Comparison of ENCODE assay signal across 17 cellular contexts in genomic region chr17:43860927-43861622, GRCh38. TPM values are rescaled to one million over a fixed set of nuclear protein-coding genes. Genes with fewer than 3 reads are reported as not detected.
DNase-seq lines count a peak whose midpoint lies in the region; ATAC-seq, FAIRE-seq and TF ChIP-seq lines count a peak whose summit lies in the region.
"Had no signal": no experiment of that assay in that cellular context is flagged by ENCODE, and none has a peak within 500 bp of the region (broad histone marks: within the 10 kb centered on the region; RNA-seq: fewer than 3 reads in every experiment).

No MANE protein-coding gene starts in this region.

- CTCF ChIA-PET in HEK293 (lab: Yijun Ruan, JAX): interaction anchor here (0.6 to 2.7 kb wide), 4 partner anchors 13 to 95 kb away, joined by 3 to 15 read pairs (median 6); partner anchors contain the start of gene CD300LG
- CTCF ChIA-PET in GM12878 (lab: Yijun Ruan, JAX): interaction anchor here (1.0 kb wide), 1 partner anchor 16 kb away, joined by 3 read pairs; no protein-coding TSS in a partner anchor

- H3K9me3 Mint-ChIP-seq in chondrocyte (ENCODE audit: low read depth): no peaks in the 10 kb centered on the region
- H3K9me3 Mint-ChIP-seq: stimulated activated memory B cell treated with anti-CD40 and anti-IgM and Interleukin-4, amounts not matched to agents 10 μg/mL and 1 μg/mL and 100 μg/mL, for 72 hours had no signal

- FAIRE-seq in GM12878 (lab: Jason Lieb, UNC) (no peak), kidney (lab: Jason Lieb, UNC) (no peak), HTR-8/SVneo (lab: Jason Lieb, UNC) (no peak)

- TF ChIP-seq POLR2A in GM12878 (IDR thresholded peaks at IDR 0.05; ENCODE audit: low read depth, low read length) (no peak), stomach (IDR thresholded peaks at IDR 0.05) (no peak)

- SMC1A ChIA-PET in GM12878 (lab: Charles Lee; ENCODE audit: uncharacterized antibody, unreplicated experiment): no interaction called here

- no peak for ATAC-seq in GM12878
- no peak for ATAC-seq in HG02763 (IDR thresholded peaks at IDR 0.05; ENCODE audit: unreplicated experiment)
- ATAC-seq: activated CD8-positive, alpha-beta T cell treated with anti-CD3 and anti-CD28 coated beads, Interleukin-2, amount 10 ng/mL, durations not matched to agents 7 days and 5 days; stimulated activated memory B cell treated with anti-CD40 and anti-IgM and Interleukin-4, amounts not matched to agents 10 μg/mL and 1 μg/mL and 100 μg/mL, for 72 hours had no signal

- RAD21 ChIA-PET in GM12878 (lab: Charles Lee; ENCODE audit: unreplicated experiment): no interaction called here

- H3K9ac ChIP-seq in GM12878 (ENCODE audit: control insufficient read depth, insufficient read depth, low read length): no peak overlapping the region
- H3K9ac ChIP-seq in kidney (ENCODE audit: low read length in 2 of 2): no peak overlapping the region

- no peak for DNase-seq in GM12878 (ENCODE audit: low read depth, low spot score)
- peak; percentile 68 for DNase-seq in kidney
- no peak for DNase-seq in stomach
- no peak for DNase-seq in chondrocyte (ENCODE audit: low spot score)
- no peak for DNase-seq in HTR-8/SVneo (ENCODE audit: insufficient read length, low spot score)
- DNase-seq in osteoblast (ENCODE audit: insufficient read length, low spot score, missing footprints): no peak
- DNase-seq: activated CD8-positive, alpha-beta T cell treated with anti-CD3 and anti-CD28 coated beads, Interleukin-2, amount 10 ng/mL, durations not matched to agents 7 days and 5 days; DMS153; NCI-H2081; NCI-H69 had no signal

- no peak for TF ChIP-seq RAD21 in GM12878 (IDR thresholded peaks at IDR 0.05; ENCODE audit: insufficient read depth, low read depth, low read length)

- H3K27me3 ChIP-seq in GM12878 (replicated peaks in 1 of 2; ENCODE audit: control insufficient read depth in 2 of 2, insufficient read depth in 2 of 2, low read length in 1 of 2) (no peaks in the 10 kb centered on the region; a peak in 2 of 4 replicates), stomach (peaks cover 0 to 27% (median 0%) of the 10 kb centered on the region in 3 donors), osteoblast (ENCODE audit: insufficient read depth, low read length) (peaks cover 66% of the 10 kb centered on the region)

- 15% methylated on average over 9 of the region's 9 CpGs for WGBS in GM12878 (ENCODE audit: insufficient coverage, insufficient replicate concordance, low lambda C conversion rate, missing lambda C conversion rate)
- 63 to 73% (median 70%) methylated on average over 9 of the region's 9 CpGs for WGBS in stomach, 5 donors

- peaks cover 6% of the 10 kb centered on the region for H3K4me1 Mint-ChIP-seq in chondrocyte (ENCODE audit: low read depth)

- no peaks in the 10 kb centered on the region for H3K36me3 ChIP-seq in HEK293 (ENCODE audit: control insufficient read depth in 2 of 2, insufficient read depth in 1 of 2, low read length in 2 of 2)
- no peaks in the 10 kb centered on the region for H3K36me3 ChIP-seq in GM12878 (ENCODE audit: control insufficient read depth in 2 of 2, insufficient read depth in 2 of 2, low read length in 1 of 2)
- H3K36me3 ChIP-seq in kidney (ENCODE audit: control insufficient read depth in 1 of 2, insufficient read depth in 2 of 2, low read length in 2 of 2): no peaks in the 10 kb centered on the region
- no peaks in the 10 kb centered on the region for H3K36me3 ChIP-seq in stomach
- H3K36me3 ChIP-seq in osteoblast (ENCODE audit: insufficient read depth, low read length): no peaks in the 10 kb centered on the region
- H3K36me3 ChIP-seq: adrenal gland had no signal

- intact Hi-C loops in GM12878 (cut with micrococcal nuclease; ENCODE audit: unreplicated experiment): no loop called here
- intact Hi-C loops in kidney (cut with DNase I): no loop called here
- intact Hi-C loops in stomach (cut with DNase I; ENCODE audit: low total_unique reads): no loop called here

- H3K4me1 ChIP-seq in HEK293 (ENCODE audit: control insufficient read depth, insufficient read depth, low read length): no peaks in the 10 kb centered on the region
- H3K4me1 ChIP-seq in GM12878 (ENCODE audit: control insufficient read depth, insufficient read depth, low read length): no peaks in the 10 kb centered on the region
- peaks cover 0 to 2% of the 10 kb centered on the region in 2 donors for H3K4me1 ChIP-seq in kidney (ENCODE audit: control insufficient read depth in 1 of 2, insufficient read depth in 1 of 2, low read depth in 1 of 2, low read length in 2 of 2)
- no peaks in the 10 kb centered on the region for H3K4me1 ChIP-seq in stomach
- no peaks in the 10 kb centered on the region for H3K4me1 ChIP-seq in osteoblast (ENCODE audit: insufficient read depth, low read length)

- H3K27me3 Mint-ChIP-seq in chondrocyte (ENCODE audit: low read depth): peaks cover 3% of the 10 kb centered on the region

- no peak for TF ChIP-seq CTCF in HEK293 (tag by site-specific recombination; IDR thresholded peaks at IDR 0.05)
- TF ChIP-seq CTCF in GM12878 (IDR thresholded peaks at IDR 0.05 in 2 of 3, conservative IDR thresholded peaks at IDR 0.05 in 1 of 3; ENCODE audit: control insufficient read depth in 2 of 3, extremely low read depth in 1 of 3, insufficient read depth in 1 of 3, low read depth in 3 of 3, low read length in 3 of 3): no peak
- TF ChIP-seq CTCF in kidney (IDR thresholded peaks at IDR 0.05; ENCODE audit: borderline replicate concordance, extremely low read depth, insufficient read depth): no peak
- TF ChIP-seq CTCF in stomach (IDR thresholded peaks at IDR 0.05): no peak
- no peak for TF ChIP-seq CTCF in chondrocyte (IDR thresholded peaks at IDR 0.05)
- TF ChIP-seq CTCF in osteoblast (IDR thresholded peaks at IDR 0.05; ENCODE audit: extremely low read depth, low read depth, low read length): no peak

- in situ Hi-C loops in GM12878 (cut with MboI): no loop called here

- no peak overlapping the region for H3K4me3 Mint-ChIP-seq in chondrocyte (ENCODE audit: unreplicated experiment)
- H3K4me3 Mint-ChIP-seq: activated CD8-positive, alpha-beta T cell treated with anti-CD3 and anti-CD28 coated beads, Interleukin-2, amount 10 ng/mL, durations not matched to agents 7 days and 5 days; stimulated activated memory B cell treated with anti-CD40 and anti-IgM and Interleukin-4, amounts not matched to agents 10 μg/mL and 1 μg/mL and 100 μg/mL, for 72 hours had no signal

- H3K9me3 ChIP-seq in HEK293 (ENCODE audit: control insufficient read depth, insufficient read depth, low read depth, low read length) (no peaks in the 10 kb centered on the region), GM12878 (replicated peaks; ENCODE audit: control insufficient read depth, insufficient read depth, low read length) (no peaks in the 10 kb centered on the region), kidney (ENCODE audit: control insufficient read depth in 1 of 2, low read length in 2 of 2) (no peaks in the 10 kb centered on the region), stomach (peaks cover 0 to 9% (median 4%) of the 10 kb centered on the region in 4 donors), osteoblast (ENCODE audit: low read depth, low read length) (no peaks in the 10 kb centered on the region)
- H3K9me3 ChIP-seq: adrenal gland had no signal

- no peak for TF ChIP-seq EP300 in GM12878 (IDR thresholded peaks at IDR 0.05; ENCODE audit: borderline replicate concordance in 1 of 2, control insufficient read depth in 1 of 2, low read depth in 2 of 2, low read length in 2 of 2)
- no peak for TF ChIP-seq EP300 in stomach (IDR thresholded peaks at IDR 0.05)

- H2AFZ ChIP-seq in GM12878 (ENCODE audit: control insufficient read depth, low read depth, low read length) (no peak overlapping the region), osteoblast (ENCODE audit: low read length) (no peak overlapping the region)

- H3K4me3 ChIP-seq in HEK293 (ENCODE audit: low read depth, low read length): no peak overlapping the region
- H3K4me3 ChIP-seq in GM12878: no peak overlapping the region
- no peak overlapping the region for H3K4me3 ChIP-seq in kidney (ENCODE audit: low read length in 2 of 2)
- no peak overlapping the region for H3K4me3 ChIP-seq in stomach
- H3K4me3 ChIP-seq in osteoblast (ENCODE audit: insufficient read depth, low read length): no peak overlapping the region
- H3K4me3 ChIP-seq: adrenal gland, smooth muscle cell had no signal

- no peaks in the 10 kb centered on the region for H3K79me2 ChIP-seq in GM12878 (ENCODE audit: control insufficient read depth, insufficient read depth, low read length)
- H3K79me2 ChIP-seq in osteoblast (ENCODE audit: insufficient read depth, low read length): no peaks in the 10 kb centered on the region

- BruUV-seq in GM12878 (replicated peaks; lab: Mats Ljungman, UMichigan): no TSS peak

- H3K4me2 ChIP-seq in GM12878 (ENCODE audit: control insufficient read depth, insufficient read depth) (no peak overlapping the region), osteoblast (ENCODE audit: insufficient read depth, low read length) (no peak overlapping the region)
- H3K4me2 ChIP-seq: smooth muscle cell had no signal

- no peak overlapping the region for H3K27ac Mint-ChIP-seq in chondrocyte (ENCODE audit: unreplicated experiment)
- H3K27ac Mint-ChIP-seq: activated CD8-positive, alpha-beta T cell treated with anti-CD3 and anti-CD28 coated beads, Interleukin-2, amount 10 ng/mL, durations not matched to agents 7 days and 5 days; stimulated activated memory B cell treated with anti-CD40 and anti-IgM and Interleukin-4, amounts not matched to agents 10 μg/mL and 1 μg/mL and 100 μg/mL, for 72 hours had no signal

- H3K36me3 Mint-ChIP-seq in chondrocyte (ENCODE audit: low read depth): no peaks in the 10 kb centered on the region
- H3K36me3 Mint-ChIP-seq: stimulated activated memory B cell treated with anti-CD40 and anti-IgM and Interleukin-4, amounts not matched to agents 10 μg/mL and 1 μg/mL and 100 μg/mL, for 72 hours had no signal

- POLR2A ChIA-PET in HEK293 (lab: Yijun Ruan, JAX) (interaction anchor here (0.6 kb wide), 1 partner anchor 313 kb away, joined by 4 read pairs; no protein-coding TSS in a partner anchor), GM12878 (lab: Charles Lee) (no interaction called here)

- H4K20me1 ChIP-seq in GM12878 (ENCODE audit: control insufficient read depth, insufficient read depth) (no peaks in the 10 kb centered on the region), osteoblast (ENCODE audit: insufficient read depth, low read length) (no peaks in the 10 kb centered on the region)

- H3K27ac ChIP-seq in HEK293 (ENCODE audit: extremely low read depth, low read depth, low read length): no peak overlapping the region
- no peak overlapping the region for H3K27ac ChIP-seq in GM12878 (ENCODE audit: control insufficient read depth, insufficient read depth)
- H3K27ac ChIP-seq in kidney (ENCODE audit: low read depth in 2 of 2, low read length in 2 of 2): peak overlapping the region in 1 of 2 donors; percentile 14
- peak overlapping the region in 3 of 5 donors; percentile 4 to 24 (median 23) for H3K27ac ChIP-seq in stomach
- H3K27ac ChIP-seq in osteoblast (ENCODE audit: low read depth, low read length): no peak overlapping the region
- H3K27ac ChIP-seq: epithelial cell of prostate, VCaP had no signal

RNA-seq across cellular contexts. Expression of gene CD300LG, which starts 14.1 kb away (rescaled TPM):
- total RNA-seq in GM12878 (2013; cell fraction: nucleolus; rRNA removed): not detected in 2 replicates
- total RNA-seq in GM12878 (2014; rRNA removed) (not detected in 2 replicates), GM12878 (2014; rRNA removed; fragmentation: Illumina TruSeq; extraction: Trizol) (not detected in 2 replicates), GM12878 (2021) (not detected in 2 replicates), kidney (1.2 TPM), stomach (1 to 10 TPM in 2 of 5 donors, under 1 TPM in 2, not detected in 1; 0.29 to 3.7 (median 1.5) TPM), chondrocyte (0.15 TPM in 1 of 3 replicates, not detected in the others), osteoblast (not detected in 2 replicates)
- not detected for polyA plus RNA-seq in GM12878 (2011; ENCODE audit: low read depth)
- polyA plus RNA-seq in GM12878 (2011; rRNA removed) (not detected in 2 replicates), GM12878 (2014; fragmentation: Illumina TruSeq; extraction: Trizol) (not detected in 2 replicates), GM12878 (2014; fragmentation: Nextera tagmentation; extraction: Ambion mirVana) (not detected), GM12878 (2014; rRNA removed) (not detected in 2 replicates), GM12878 (2016; fragmentation: Nextera tagmentation; extraction: Ambion mirVana) (not detected), kidney (ENCODE audit: insufficient read depth, low read depth, low replicate concordance) (3.1 TPM), stomach (1 to 10 TPM in 1 of 3 donors, under 1 TPM in 2; 0.37 to 1.1 (median 0.92) TPM)
- 0.01 TPM in 1 of 2 replicates, not detected in the other for polyA plus RNA-seq in GM12878 (2011; cell fraction: cytosol; rRNA removed)
- polyA plus RNA-seq in GM12878 (2011; cell fraction: nucleus; rRNA removed): not detected in 2 replicates
- polyA plus RNA-seq in GM12878 (2012): not detected in 2 replicates
- polyA minus RNA-seq in GM12878 (2011; rRNA and poly(A)+ RNA removed): not detected in 2 replicates
- polyA minus RNA-seq in GM12878 (2011; cell fraction: cytosol; rRNA and poly(A)+ RNA removed): not detected in 2 replicates
- not detected in 2 replicates for polyA minus RNA-seq in GM12878 (2011; cell fraction: nucleus; rRNA and poly(A)+ RNA removed)
- total RNA-seq: activated CD8-positive, alpha-beta T cell treated with anti-CD3 and anti-CD28 coated beads, Interleukin-2, amount 10 ng/mL, durations not matched to agents 7 days and 5 days; smooth muscle cell had no signal
- polyA plus RNA-seq: smooth muscle cell had no signal

RNA-seq across cellular contexts. Expression of gene MPP3, which starts 28.1 kb away (rescaled TPM):
- total RNA-seq in GM12878 (2013; cell fraction: nucleolus; rRNA removed): not detected in 2 replicates
- total RNA-seq in GM12878 (2014; rRNA removed) (not detected in 2 replicates), GM12878 (2014; rRNA removed; fragmentation: Illumina TruSeq; extraction: Trizol) (not detected in 2 replicates), GM12878 (2021) (0.13 TPM in 1 of 2 replicates, not detected in the other), kidney (5.8 TPM), stomach (10 to 100 TPM in 4 of 5 donors, 1 to 10 TPM in 1; 7.2 to 22.8 (median 17.4) TPM), chondrocyte (13.3 to 15.6 TPM (median 14.4 TPM) in 3 replicates), osteoblast (6.2 and 7.1 TPM in 2 replicates)
- polyA plus RNA-seq in GM12878 (2011; ENCODE audit: low read depth): not detected
- polyA plus RNA-seq in GM12878 (2011; rRNA removed) (not detected in 2 replicates), GM12878 (2014; fragmentation: Illumina TruSeq; extraction: Trizol) (not detected in 2 replicates), GM12878 (2014; fragmentation: Nextera tagmentation; extraction: Ambion mirVana) (not detected), GM12878 (2014; rRNA removed) (not detected in 2 replicates), GM12878 (2016; fragmentation: Nextera tagmentation; extraction: Ambion mirVana) (not detected), kidney (ENCODE audit: insufficient read depth, low read depth, low replicate concordance) (3.2 TPM), stomach (1 to 10 TPM in 2 of 3 donors, under 1 TPM in 1; 0.31 to 9.3 (median 2.4) TPM)
- not detected in 2 replicates for polyA plus RNA-seq in GM12878 (2011; cell fraction: cytosol; rRNA removed)
- not detected in 2 replicates for polyA plus RNA-seq in GM12878 (2011; cell fraction: nucleus; rRNA removed)
- polyA plus RNA-seq in GM12878 (2012): not detected in 2 replicates
- polyA minus RNA-seq in GM12878 (2011; rRNA and poly(A)+ RNA removed): not detected in 2 replicates
- not detected in 2 replicates for polyA minus RNA-seq in GM12878 (2011; cell fraction: cytosol; rRNA and poly(A)+ RNA removed)
- not detected in 2 replicates for polyA minus RNA-seq in GM12878 (2011; cell fraction: nucleus; rRNA and poly(A)+ RNA removed)
- total RNA-seq: activated CD8-positive, alpha-beta T cell treated with anti-CD3 and anti-CD28 coated beads, Interleukin-2, amount 10 ng/mL, durations not matched to agents 7 days and 5 days had no signal

RNA-seq across cellular contexts. Expression of gene MPP2, which starts 46.3 kb away (rescaled TPM):
- 0.52 TPM in 1 of 2 replicates, not detected in the other for total RNA-seq in GM12878 (2013; cell fraction: nucleolus; rRNA removed)
- 0.11 and 0.16 TPM in 2 replicates for total RNA-seq in GM12878 (2014; rRNA removed)
- total RNA-seq in GM12878 (2014; rRNA removed; fragmentation: Illumina TruSeq; extraction: Trizol): 0.14 and 0.18 TPM in 2 replicates
- total RNA-seq in GM12878 (2021): 0.21 and 0.56 TPM in 2 replicates
- 0.05 TPM for polyA plus RNA-seq in GM12878 (2011; ENCODE audit: low read depth)
- 0.07 and 0.23 TPM in 2 replicates for polyA plus RNA-seq in GM12878 (2011; rRNA removed)
- polyA plus RNA-seq in GM12878 (2011; cell fraction: cytosol; rRNA removed): 0.07 and 0.13 TPM in 2 replicates
- 0.19 and 0.21 TPM in 2 replicates for polyA plus RNA-seq in GM12878 (2011; cell fraction: nucleus; rRNA removed)
- polyA plus RNA-seq in GM12878 (2012): 0.20 and 0.65 TPM in 2 replicates
- 0.22 TPM in 1 of 2 replicates, not detected in the other for polyA plus RNA-seq in GM12878 (2014; fragmentation: Illumina TruSeq; extraction: Trizol)
- polyA plus RNA-seq in GM12878 (2014; fragmentation: Nextera tagmentation; extraction: Ambion mirVana): under 1 TPM in 1 of 2 experiments, not detected in 1; 0.02 TPM
- 0.12 and 0.13 TPM in 2 replicates for polyA plus RNA-seq in GM12878 (2014; rRNA removed)
- under 1 TPM in 1 of 2 experiments, not detected in 1; 0.11 TPM for polyA plus RNA-seq in GM12878 (2016; fragmentation: Nextera tagmentation; extraction: Ambion mirVana)
- polyA minus RNA-seq in GM12878 (2011; rRNA and poly(A)+ RNA removed): 0.29 and 0.52 TPM in 2 replicates
- polyA minus RNA-seq in GM12878 (2011; cell fraction: cytosol; rRNA and poly(A)+ RNA removed): 0.67 TPM in 1 of 2 replicates, not detected in the other
- polyA minus RNA-seq in GM12878 (2011; cell fraction: nucleus; rRNA and poly(A)+ RNA removed): 0.36 and 0.38 TPM in 2 replicates
- total RNA-seq in kidney: 1.2 TPM
- 2.7 TPM for polyA plus RNA-seq in kidney (ENCODE audit: insufficient read depth, low read depth, low replicate concordance)
- total RNA-seq in stomach: 1 to 10 TPM in 3 of 5 donors, under 1 TPM in 2; 0.43 to 6.4 (median 4.3) TPM
- polyA plus RNA-seq in stomach: 1 to 10 TPM; 1.1 to 2.0 (median 1.6) TPM
- 7.0 to 7.8 TPM (median 7.5 TPM) in 3 replicates for total RNA-seq in chondrocyte
- total RNA-seq in osteoblast: 0.59 and 0.72 TPM in 2 replicates

Comparison
In these comparisons a context has a peak if more than half of its experiments do, and no peak if none do; other contexts are left out.
1. H3K27ac ChIP-seq: peak in stomach (3 of 5); none in HEK293 (single experiment), GM12878 (single experiment) and osteoblast (single experiment).